In genomic region chr9:137435980-137436760, GRCh38 we compare ENCODE assay signal across 8 cellular contexts. TPM values are rescaled to one million over a fixed set of nuclear protein-coding genes. Genes with fewer than 3 reads are reported as not detected.
DNase-seq lines count a peak whose midpoint lies in the region; ATAC-seq, FAIRE-seq and TF ChIP-seq lines count a peak whose summit lies in the region.

No MANE protein-coding gene starts in this region.

- BruUV-seq in K562 (replicated peaks; lab: Mats Ljungman, UMichigan) = no TSS peak

- H3K9me3 ChIP-seq in K562 (replicated peaks; ENCODE audit: control insufficient read depth, insufficient read depth, low read depth, low read length) = no peaks in the 10 kb centered on the region
- H3K9me3 ChIP-seq in right lobe of liver = no peaks in the 10 kb centered on the region

- peak; percentile 13 for DNase-seq in activated CD8-positive, alpha-beta memory T cell treated with anti-CD3 and anti-CD28 coated beads, Interleukin-2, amount 50 U/mL, for 4 hours
- no peak for DNase-seq in activated CD8-positive, alpha-beta memory T cell treated with anti-CD3 and anti-CD28 coated beads, Interleukin-2, amount 50 U/mL, for 48 hours
- DNase-seq in K562 (ENCODE audit: extremely low read depth in 1 of 4, low spot score in 3 of 4) (peak; percentile 88 to 94 (median 91)), right lobe of liver (peak in 2 of 3 donors; percentile 59 to 87), SIG-M5 (lab: John Stamatoyannopoulos, UW) (no peak), NCI-H345 (lab: John Stamatoyannopoulos, UW) (no peak)

- H3K27me3 ChIP-seq in K562 (ENCODE audit: control insufficient read depth in 2 of 2, insufficient read depth in 2 of 2, low read length in 2 of 2) (no peaks in the 10 kb centered on the region), right lobe of liver (no peaks in the 10 kb centered on the region)

- no peak for TF ChIP-seq RAD21 in K562 (CRISPR knock-in tag; conservative IDR thresholded peaks at IDR 0.05 in 1 of 2, IDR thresholded peaks at IDR 0.05 in 1 of 2)

- ATAC-seq in K562 (peak; percentile 96), right lobe of liver (peak; percentile 45 to 94 (median 61)), HG03175 (IDR thresholded peaks at IDR 0.05; ENCODE audit: unreplicated experiment) (no peak), HG03439 (IDR thresholded peaks at IDR 0.05; ENCODE audit: unreplicated experiment) (no peak)

- FAIRE-seq in K562 (lab: Jason Lieb, UNC) = peak; percentile 94

- no peaks in the 10 kb centered on the region for H3K79me2 ChIP-seq in K562 (ENCODE audit: control insufficient read depth, insufficient read depth, low read length)

- in situ Hi-C loops in K562 (cut with MboI) = no loop called here

- H3K9me1 ChIP-seq in K562 (ENCODE audit: control insufficient read depth, insufficient read depth, low read length) = no peaks in the 10 kb centered on the region

- CTCF ChIA-PET in K562 (lab: Yijun Ruan, JAX; ENCODE audit: low intra/inter-chr PET ratio) = no interaction called here

- H3K36me3 ChIP-seq in K562 (ENCODE audit: control insufficient read depth, insufficient read depth, low read length) (no peaks in the 10 kb centered on the region), right lobe of liver (no peaks in the 10 kb centered on the region)

- no peaks in the 10 kb centered on the region for H4K20me1 ChIP-seq in K562 (replicated peaks; ENCODE audit: control insufficient read depth, insufficient read depth, low read length)

- TF ChIP-seq EP300 in K562 (IDR thresholded peaks at IDR 0.05; ENCODE audit: low read length) = no peak

- peak overlapping the region; percentile 74 for H2AFZ ChIP-seq in K562 (ENCODE audit: low read depth, low read length)

- no peak overlapping the region; the same call in 1 of the 2 replicates for H3K4me3 ChIP-seq in K562
- no peak overlapping the region for H3K4me3 ChIP-seq in right lobe of liver

- H3K9ac ChIP-seq in K562 (ENCODE audit: insufficient read depth in 1 of 2, low read depth in 2 of 2, low read length in 2 of 2) = peak overlapping the region; percentile 69 to 91

- H3K4me2 ChIP-seq in K562 (ENCODE audit: insufficient read depth, low read length) = peak overlapping the region; percentile 50

- POLR2A ChIA-PET in K562 (lab: Yijun Ruan, JAX) = interaction anchor here (1.0 to 3.5 kb wide), 4 partner anchors 8 to 197 kb away, joined by 3 to 21 read pairs (median 4); partner anchors contain the start of genes EXD3 and NOXA1

- TF ChIP-seq POLR2A in K562 (conservative IDR thresholded peaks at IDR 0.05) (peak; percentile 44; the same call in 1 of the 2 replicates), right lobe of liver (IDR thresholded peaks at IDR 0.05) (no peak)

- WGBS in K562 (ENCODE audit: insufficient coverage, low coverage, missing lambda C conversion rate) = 31% methylated on average over 36 of the region's 42 CpGs
- WGBS in right lobe of liver (ENCODE audit: insufficient coverage, low coverage, low lambda C conversion rate, missing lambda C conversion rate) = 48% methylated on average over 10 of the region's 42 CpGs

- H3K27ac ChIP-seq in K562 (ENCODE audit: extremely low read depth, low read depth, low read length) (peak overlapping the region; percentile 78; the same call in 2 of the 3 replicates), right lobe of liver (no peak overlapping the region)

- no peak for TF ChIP-seq CTCF in K562 (IDR thresholded peaks at IDR 0.05 in 2 of 3, conservative IDR thresholded peaks at IDR 0.05 in 1 of 3; ENCODE audit: insufficient read depth in 2 of 3, low read depth in 1 of 3, low read length in 3 of 3)
- TF ChIP-seq CTCF in right lobe of liver (IDR thresholded peaks at IDR 0.05) = no peak

- intact Hi-C loops in K562 (cut with micrococcal nuclease) = no loop called here
- intact Hi-C loops in right lobe of liver (cut with DNase I) = no loop called here

- H3K4me1 ChIP-seq in K562 (replicated peaks in 1 of 2; ENCODE audit: control insufficient read depth in 2 of 2, insufficient read depth in 2 of 2, low read length in 2 of 2) (peaks cover 14 to 79% of the 10 kb centered on the region in 2 experiments; a peak in 4 of 5 replicates), right lobe of liver (no peaks in the 10 kb centered on the region)

RNA-seq across cellular contexts. Expression of gene ENTPD8, which starts 5.0 kb away (rescaled TPM):
- total RNA-seq in K562 (2011; cell fraction: chromatin; rRNA removed; ENCODE audit: low replicate concordance) = 0.23 and 0.67 TPM in 2 replicates
- total RNA-seq in K562 (2011; cell fraction: nucleolus; rRNA removed) = 0.50 and 0.53 TPM in 2 replicates
- total RNA-seq in K562 (2011; cell fraction: nucleoplasm; rRNA removed) = 0.22 TPM in 1 of 2 replicates, not detected in the other
- total RNA-seq in K562 (2014; rRNA removed) = 0.16 and 0.27 TPM in 2 replicates
- not detected in 2 replicates for total RNA-seq in K562 (2014; rRNA removed; fragmentation: Illumina TruSeq; extraction: Trizol)
- total RNA-seq in K562 (2015; rRNA removed; fragmentation: Illumina TruSeq; extraction: Trizol) = 0.08 TPM in 1 of 2 replicates, not detected in the other
- total RNA-seq in K562 (2021) = 0.13 and 0.18 TPM in 2 replicates
- 0.06 and 0.11 TPM in 2 replicates for polyA plus RNA-seq in K562 (2011; rRNA removed)
- polyA plus RNA-seq in K562 (2011; cell fraction: cytosol; rRNA removed) = 0.04 and 0.27 TPM in 2 replicates
- 0.63 and 1.0 TPM in 2 replicates for polyA plus RNA-seq in K562 (2011; cell fraction: nucleus; rRNA removed)
- 0.12 and 0.16 TPM in 2 replicates for polyA plus RNA-seq in K562 (2012)
- polyA plus RNA-seq in K562 (2014; fragmentation: Illumina TruSeq; extraction: Trizol) = 0.07 TPM in 1 of 2 replicates, not detected in the other
- not detected for polyA plus RNA-seq in K562 (2014; fragmentation: Nextera tagmentation; extraction: Ambion mirVana)
- 0.20 TPM in 1 of 2 replicates, not detected in the other for polyA plus RNA-seq in K562 (2014; rRNA removed)
- polyA minus RNA-seq in K562 (2011; rRNA and poly(A)+ RNA removed) = not detected in 2 replicates
- polyA minus RNA-seq in K562 (2011; cell fraction: cytosol; rRNA and poly(A)+ RNA removed) = not detected in 2 replicates
- polyA minus RNA-seq in K562 (2011; cell fraction: nucleus; rRNA and poly(A)+ RNA removed) = 0.13 and 0.22 TPM in 2 replicates
- total RNA-seq in right lobe of liver = 10 to 100 TPM in 2 of 6 experiments, 1 to 10 TPM in 4; 3.3 to 11.5 (median 7.5) TPM

RNA-seq across cellular contexts. Expression of gene NOXA1, which starts 13.0 kb away (rescaled TPM):
- total RNA-seq in K562 (2011; cell fraction: chromatin; rRNA removed; ENCODE audit: low replicate concordance) = 0.25 and 0.97 TPM in 2 replicates
- total RNA-seq in K562 (2011; cell fraction: nucleolus; rRNA removed) = 1.6 and 1.8 TPM in 2 replicates
- 0.69 and 0.88 TPM in 2 replicates for total RNA-seq in K562 (2011; cell fraction: nucleoplasm; rRNA removed)
- total RNA-seq in K562 (2014; rRNA removed) (0.33 and 0.50 TPM in 2 replicates), K562 (2014; rRNA removed; fragmentation: Illumina TruSeq; extraction: Trizol) (not detected in 2 replicates), K562 (2015; rRNA removed; fragmentation: Illumina TruSeq; extraction: Trizol) (0.07 TPM in 1 of 2 replicates, not detected in the other), K562 (2021) (0.63 and 1.2 TPM in 2 replicates), right lobe of liver (1 to 10 TPM; 4.7 to 8.0 (median 5.7) TPM)
- polyA plus RNA-seq in K562 (2011; rRNA removed) (0.11 and 0.22 TPM in 2 replicates), K562 (2014; fragmentation: Illumina TruSeq; extraction: Trizol) (not detected in 2 replicates), K562 (2014; fragmentation: Nextera tagmentation; extraction: Ambion mirVana) (not detected), K562 (2014; rRNA removed) (0.20 and 0.50 TPM in 2 replicates)
- 0.13 and 0.36 TPM in 2 replicates for polyA plus RNA-seq in K562 (2011; cell fraction: cytosol; rRNA removed)
- polyA plus RNA-seq in K562 (2011; cell fraction: nucleus; rRNA removed) = 2.8 and 4.7 TPM in 2 replicates
- polyA plus RNA-seq in K562 (2012) = 0.34 and 2.4 TPM in 2 replicates
- polyA minus RNA-seq in K562 (2011; rRNA and poly(A)+ RNA removed) = not detected in 2 replicates
- not detected in 2 replicates for polyA minus RNA-seq in K562 (2011; cell fraction: cytosol; rRNA and poly(A)+ RNA removed)
- polyA minus RNA-seq in K562 (2011; cell fraction: nucleus; rRNA and poly(A)+ RNA removed) = 0.81 and 1.00 TPM in 2 replicates

RNA-seq across cellular contexts. Expression of gene EXD3, which starts 13.2 kb away (rescaled TPM):
- 17.3 and 38.8 TPM in 2 replicates for total RNA-seq in K562 (2011; cell fraction: chromatin; rRNA removed; ENCODE audit: low replicate concordance)
- 26.5 and 29.7 TPM in 2 replicates for total RNA-seq in K562 (2011; cell fraction: nucleolus; rRNA removed)
- 17.2 and 17.5 TPM in 2 replicates for total RNA-seq in K562 (2011; cell fraction: nucleoplasm; rRNA removed)
- total RNA-seq in K562 (2014; rRNA removed) (6.5 and 6.7 TPM in 2 replicates), K562 (2014; rRNA removed; fragmentation: Illumina TruSeq; extraction: Trizol) (1.3 and 1.5 TPM in 2 replicates), K562 (2015; rRNA removed; fragmentation: Illumina TruSeq; extraction: Trizol) (3.3 and 3.4 TPM in 2 replicates), K562 (2021) (11.7 and 12.5 TPM in 2 replicates), right lobe of liver (10 to 100 TPM in 3 of 6 experiments, 1 to 10 TPM in 3; 3.3 to 14.4 (median 10.6) TPM)
- polyA plus RNA-seq in K562 (2011; rRNA removed) (3.9 and 8.0 TPM in 2 replicates), K562 (2014; fragmentation: Illumina TruSeq; extraction: Trizol) (5.6 and 8.5 TPM in 2 replicates), K562 (2014; fragmentation: Nextera tagmentation; extraction: Ambion mirVana) (under 1 TPM; 0.29 to 0.35 TPM), K562 (2014; rRNA removed) (8.6 and 10.2 TPM in 2 replicates)
- 5.1 and 8.7 TPM in 2 replicates for polyA plus RNA-seq in K562 (2011; cell fraction: cytosol; rRNA removed)
- 60.2 and 73.6 TPM in 2 replicates for polyA plus RNA-seq in K562 (2011; cell fraction: nucleus; rRNA removed)
- polyA plus RNA-seq in K562 (2012) = 7.9 and 18.3 TPM in 2 replicates
- polyA minus RNA-seq in K562 (2011; rRNA and poly(A)+ RNA removed) = 2.0 and 3.0 TPM in 2 replicates
- 2.3 and 5.6 TPM in 2 replicates for polyA minus RNA-seq in K562 (2011; cell fraction: cytosol; rRNA and poly(A)+ RNA removed)
- 6.2 and 8.9 TPM in 2 replicates for polyA minus RNA-seq in K562 (2011; cell fraction: nucleus; rRNA and poly(A)+ RNA removed)

RNA-seq across cellular contexts. Expression of gene NSMF, which starts 23.0 kb away (rescaled TPM):
- total RNA-seq in K562 (2011; cell fraction: chromatin; rRNA removed; ENCODE audit: low replicate concordance) = 47.6 and 128 TPM in 2 replicates
- 87.2 and 93.1 TPM in 2 replicates for total RNA-seq in K562 (2011; cell fraction: nucleolus; rRNA removed)
- total RNA-seq in K562 (2011; cell fraction: nucleoplasm; rRNA removed) = 47.3 and 58.7 TPM in 2 replicates
- total RNA-seq in K562 (2014; rRNA removed) (49.2 and 60.0 TPM in 2 replicates), K562 (2014; rRNA removed; fragmentation: Illumina TruSeq; extraction: Trizol) (24.4 and 29.3 TPM in 2 replicates), K562 (2015; rRNA removed; fragmentation: Illumina TruSeq; extraction: Trizol) (28.2 and 29.1 TPM in 2 replicates), K562 (2021) (72.0 and 74.5 TPM in 2 replicates), right lobe of liver (10 to 100 TPM; 15.6 to 55.4 (median 20.1) TPM)
- polyA plus RNA-seq in K562 (2011; rRNA removed) (44.9 and 71.8 TPM in 2 replicates), K562 (2014; fragmentation: Illumina TruSeq; extraction: Trizol) (26.4 and 44.1 TPM in 2 replicates), K562 (2014; fragmentation: Nextera tagmentation; extraction: Ambion mirVana) (under 1 TPM; 0.20 to 0.42 TPM), K562 (2014; rRNA removed) (76.3 and 82.7 TPM in 2 replicates)
- 59.2 and 114 TPM in 2 replicates for polyA plus RNA-seq in K562 (2011; cell fraction: cytosol; rRNA removed)
- polyA plus RNA-seq in K562 (2011; cell fraction: nucleus; rRNA removed) = 244 and 400 TPM in 2 replicates
- 38.5 and 48.2 TPM in 2 replicates for polyA plus RNA-seq in K562 (2012)
- 25.2 and 31.9 TPM in 2 replicates for polyA minus RNA-seq in K562 (2011; rRNA and poly(A)+ RNA removed)
- 37.7 and 44.3 TPM in 2 replicates for polyA minus RNA-seq in K562 (2011; cell fraction: cytosol; rRNA and poly(A)+ RNA removed)
- polyA minus RNA-seq in K562 (2011; cell fraction: nucleus; rRNA and poly(A)+ RNA removed) = 47.9 and 59.5 TPM in 2 replicates

Comparison
In these comparisons a context has a peak if more than half of its experiments do, and no peak if none do; other contexts are left out.
1. DNase-seq: peak in activated CD8-positive, alpha-beta memory T cell treated with anti-CD3 and anti-CD28 coated beads, Interleukin-2, amount 50 U/mL, for 4 hours (single experiment), K562 (4 of 4) and right lobe of liver (2 of 3); none in activated CD8-positive, alpha-beta memory T cell treated with anti-CD3 and anti-CD28 coated beads, Interleukin-2, amount 50 U/mL, for 48 hours (single experiment), SIG-M5 (single experiment) and NCI-H345 (single experiment).
2. ATAC-seq: peak in K562 (single experiment) and right lobe of liver (4 of 4); none in HG03175 (single experiment) and HG03439 (single experiment).